31 cellular contexts compared by ENCODE assay signal in genomic region chr1:41583658-41584570, GRCh38.
A peak's percentile ranks its signal among the peaks of the same experiment; 100 is the strongest.
DNase-seq lines count a peak whose midpoint lies in the region; ATAC-seq, FAIRE-seq and TF ChIP-seq lines count a peak whose summit lies in the region.
"Had no signal": no experiment of that assay in that cellular context is flagged by ENCODE, and none has a peak within 500 bp of the region (broad histone marks: within the 10 kb centered on the region; RNA-seq: fewer than 3 reads in every experiment).

No MANE protein-coding gene starts in this region.

- no peaks in the 10 kb centered on the region for H3K9me3 Mint-ChIP-seq in stimulated activated effector memory CD8-positive, alpha-beta T cell treated with anti-CD3 and anti-CD28 coated beads, Interleukin-12 subunit alpha, Interleukin-12 subunit beta, amount 100 ng/mL, for 72 hours
- H3K9me3 Mint-ChIP-seq: activated CD4-positive, alpha-beta T cell treated with anti-CD3 and anti-CD28 coated beads, Interleukin-2, amount 10 ng/mL, durations not matched to agents 7 days and 5 days; CD4-positive, alpha-beta T cell; central memory CD8-positive, alpha-beta T cell; nephron had no signal

- peak in 2 of 3 experiments; percentile 12 to 26; a peak in 2 of 4 replicates for TF ChIP-seq CTCF in H1 (IDR thresholded peaks at IDR 0.05; ENCODE audit: control extremely low read depth in 1 of 3, insufficient read depth in 1 of 3, low read depth in 1 of 3, low read length in 3 of 3)

- no peak overlapping the region for H3K4me2 ChIP-seq in H1 (ENCODE audit: insufficient read depth in 1 of 2, low read depth in 2 of 2, low read length in 2 of 2)

- no peak for TF ChIP-seq POLR2A in H1 (IDR thresholded peaks at IDR 0.05; ENCODE audit: control extremely low read depth in 1 of 2, low read depth in 2 of 2, low read length in 2 of 2)

- no peak overlapping the region for H2BK12ac ChIP-seq in H1 (ENCODE audit: low read depth, low read length)

- H3K9ac ChIP-seq in H1 (replicated peaks in 1 of 4; ENCODE audit: extremely low read depth in 1 of 4, low read depth in 3 of 4, low read length in 3 of 4) = no peak overlapping the region

- POLR2A ChIA-PET in H1 (lab: Charles Lee; ENCODE audit: partially characterized antibody) = no interaction called here

- CTCF ChIA-PET in H1 (lab: Charles Lee; ENCODE audit: partially characterized antibody) = interaction anchor here (0.6 to 5.3 kb wide), 15 partner anchors 10 to 228 kb away, joined by 3 to 33 read pairs (median 3); no protein-coding TSS in a partner anchor

- no peaks in the 10 kb centered on the region for H3K36me3 ChIP-seq in H1 (ENCODE audit: control insufficient read depth in 2 of 4, insufficient read depth in 4 of 4, low read length in 3 of 4)
- H3K36me3 ChIP-seq: Peyer's patch, thoracic aorta, uterus had no signal

- peak overlapping the region; percentile 34 for H3K27ac Mint-ChIP-seq in stimulated activated effector memory CD8-positive, alpha-beta T cell treated with anti-CD3 and anti-CD28 coated beads, Interleukin-12 subunit alpha, Interleukin-12 subunit beta, amount 100 ng/mL, for 72 hours
- H3K27ac Mint-ChIP-seq: activated CD4-positive, alpha-beta T cell treated with anti-CD3 and anti-CD28 coated beads, Interleukin-2, amount 10 ng/mL, durations not matched to agents 7 days and 5 days; CD4-positive, alpha-beta T cell; nephron had no signal

- WGBS in H1 (ENCODE audit: extremely low coverage in 1 of 2, insufficient coverage in 1 of 2, insufficient read length in 1 of 2, insufficient replicate concordance in 2 of 2, low coverage in 1 of 2, low lambda C conversion rate in 2 of 2, missing lambda C conversion rate in 1 of 2), 2 experiments = 87% methylated on average over 25 of the region's 25 CpGs; no CpG with 5 or more reads in 1 of the 2 experiments

- no peak for TF ChIP-seq EP300 in H1 (IDR thresholded peaks at IDR 0.05; ENCODE audit: borderline replicate concordance in 1 of 2, low read depth in 2 of 2, low read length in 2 of 2)

- no peak overlapping the region for H3K4ac ChIP-seq in H1 (replicated peaks; ENCODE audit: insufficient read length, low read depth, low read length)

- no peak overlapping the region for H2BK5ac ChIP-seq in H1 (ENCODE audit: low read depth, low read length)

- no peaks in the 10 kb centered on the region for H3K79me1 ChIP-seq in H1 (ENCODE audit: low read depth, low read length)

- no peak overlapping the region for H2BK20ac ChIP-seq in H1 (ENCODE audit: low read length)

- H3K4me3 Mint-ChIP-seq in stimulated activated effector memory CD8-positive, alpha-beta T cell treated with anti-CD3 and anti-CD28 coated beads, Interleukin-12 subunit alpha, Interleukin-12 subunit beta, amount 100 ng/mL, for 72 hours = no peak overlapping the region
- H3K4me3 Mint-ChIP-seq: activated CD4-positive, alpha-beta T cell treated with anti-CD3 and anti-CD28 coated beads, Interleukin-2, amount 10 ng/mL, durations not matched to agents 7 days and 5 days; CD4-positive, alpha-beta T cell; central memory CD8-positive, alpha-beta T cell; nephron had no signal

- peaks cover 0 to 3% of the 10 kb centered on the region in 2 experiments; a peak in 1 of 4 replicates for H3K9me3 ChIP-seq in H1 (ENCODE audit: insufficient read depth in 2 of 2, low read depth in 1 of 2, low read length in 1 of 2)
- H3K9me3 ChIP-seq: esophagus squamous epithelium, heart right ventricle, Peyer's patch, thoracic aorta, uterus had no signal

- H3K56ac ChIP-seq in H1 (replicated peaks; ENCODE audit: insufficient read length, low read depth, low read length) = no peak overlapping the region

- H3K79me2 ChIP-seq in H1 (ENCODE audit: control insufficient read depth in 1 of 2, insufficient read depth in 2 of 2, low read length in 2 of 2) = no peaks in the 10 kb centered on the region

- H3K23ac ChIP-seq in H1 (ENCODE audit: insufficient read length) = no peak overlapping the region

- H2AK5ac ChIP-seq in H1 (ENCODE audit: low read depth, low read length) = no peak overlapping the region

- no peak overlapping the region for H2BK15ac ChIP-seq in H1 (ENCODE audit: low read length)

- H3K18ac ChIP-seq in H1 (ENCODE audit: extremely low read depth, low read length) = no peak overlapping the region

- H3K27ac ChIP-seq in H1 (ENCODE audit: low read depth, low read length) = no peak overlapping the region
- H3K27ac ChIP-seq: dorsolateral prefrontal cortex, esophagus squamous epithelium, foreskin keratinocyte, heart right ventricle, HL-60, Peyer's patch, thoracic aorta, uterus, VCaP had no signal

- H3K14ac ChIP-seq in H1 (ENCODE audit: insufficient read length) = no peak overlapping the region

- no peak overlapping the region for H4K5ac ChIP-seq in H1 (ENCODE audit: insufficient read length, low read depth, low read length)

- DNase-seq in activated T-cell treated with anti-CD3 and anti-CD28 coated beads, Interleukin-2, amount 50 U/mL, for 48 hours = peak; percentile 10 to 11
- DNase-seq in activated T-cell treated with anti-CD3 and anti-CD28 coated beads for 4 hours (no peak), H1 (ENCODE audit: low read depth in 1 of 2, low spot score in 2 of 2) (no peak), NCI-H748 (lab: John Stamatoyannopoulos, UW; ENCODE audit: unreplicated experiment) (no peak), H4 (ENCODE audit: low spot score) (no peak), dedifferentiated amniotic fluid mesenchymal stem cell (ENCODE audit: extremely low spot score) (no peak)
- peak; percentile 42 for DNase-seq in Jurkat, Clone E6-1 (ENCODE audit: low read depth, low spot score)
- no peak for DNase-seq in stimulated activated effector memory CD8-positive, alpha-beta T cell treated with anti-CD3 and anti-CD28 coated beads, Interleukin-12 subunit alpha, Interleukin-12 subunit beta, amount 100 ng/mL, for 72 hours (ENCODE audit: low spot score in 2 of 2)
- DNase-seq: activated CD4-positive, alpha-beta T cell treated with anti-CD3 and anti-CD28 coated beads, Interleukin-2, amount 10 ng/mL, durations not matched to agents 7 days and 5 days; activated naive CD4-positive, alpha-beta T cell; CD4-positive, alpha-beta T cell; dorsolateral prefrontal cortex; esophagus squamous epithelium; foreskin keratinocyte; GOT3; heart right ventricle; left colon; mammary epithelial cell; NCI-H1417; NCI-H2029 treated with DMSO at 0.1 percent for 48 hours; NCI-H524 treated with DMSO at 0.1 percent for 48 hours; Peyer's patch; stimulated activated naive CD8-positive, alpha-beta T cell treated with anti-CD3 and anti-CD28 coated beads, Interleukin-15, Interleukin-2, amounts not matched to agents 100 U/mL and 50 U/mL, for 24 hours; SW 1271; T-helper 9 cell; uterus had no signal

- no peak overlapping the region for H2AFZ ChIP-seq in H1 (ENCODE audit: low read length)

- no peaks in the 10 kb centered on the region for H3K27me3 ChIP-seq in H1 (replicated peaks in 1 of 4; ENCODE audit: control insufficient read depth in 3 of 4, extremely low read depth in 1 of 4, insufficient read depth in 3 of 4, low read length in 3 of 4)
- H3K27me3 ChIP-seq: dorsolateral prefrontal cortex, esophagus squamous epithelium, foreskin keratinocyte, heart right ventricle, Peyer's patch, uterus had no signal

- TF ChIP-seq RAD21 in H1 (IDR thresholded peaks at IDR 0.05 in 1 of 2, conservative IDR thresholded peaks at IDR 0.05 in 1 of 2; ENCODE audit: low read depth in 2 of 2, low read length in 2 of 2) = peak in 1 of 2 experiments; percentile 17; a peak in 1 of 4 replicates

- H4K91ac ChIP-seq in H1 (replicated peaks; ENCODE audit: insufficient read length, low read length) = no peak overlapping the region

- no peak overlapping the region for H3K4me3 ChIP-seq in Jurkat, Clone E6-1 (ENCODE audit: low read length)
- H3K4me3 ChIP-seq in H1 (ENCODE audit: extremely low read depth in 1 of 4, insufficient read depth in 2 of 4, low read depth in 3 of 4, low read length in 4 of 4) = no peak overlapping the region
- H3K4me3 ChIP-seq: dorsolateral prefrontal cortex, esophagus squamous epithelium, heart right ventricle, Peyer's patch, thoracic aorta, uterus had no signal

- H4K20me1 ChIP-seq in H1 (replicated peaks in 1 of 2; ENCODE audit: control insufficient read depth in 1 of 2, insufficient read depth in 2 of 2, low read length in 2 of 2) = no peaks in the 10 kb centered on the region

- no peak for FAIRE-seq in H1 (lab: Jason Lieb, UNC)

- no peak overlapping the region for H2BK120ac ChIP-seq in H1 (replicated peaks; ENCODE audit: low read depth, low read length)

- no peak for ATAC-seq in stimulated activated effector memory CD8-positive, alpha-beta T cell treated with anti-CD3 and anti-CD28 coated beads, Interleukin-12 subunit alpha, Interleukin-12 subunit beta, amount 100 ng/mL, for 72 hours
- ATAC-seq: foreskin keratinocyte; heart right ventricle; left colon; stimulated activated naive CD8-positive, alpha-beta T cell treated with anti-CD3 and anti-CD28 coated beads, Interleukin-15, Interleukin-2, amounts not matched to agents 100 U/mL and 50 U/mL, for 24 hours had no signal

- no peaks in the 10 kb centered on the region for H3K23me2 ChIP-seq in H1 (ENCODE audit: low read depth, low read length)

- no peak overlapping the region; the same call in 1 of the 2 replicates for H4K8ac ChIP-seq in H1 (ENCODE audit: extremely low read depth, insufficient read depth, low read length)

- H3K4me1 ChIP-seq in H1 (replicated peaks in 1 of 4; ENCODE audit: control insufficient read depth in 3 of 4, insufficient read depth in 4 of 4, low read length in 3 of 4) = no peaks in the 10 kb centered on the region
- H3K4me1 ChIP-seq: esophagus squamous epithelium, foreskin keratinocyte, heart right ventricle, Peyer's patch, uterus had no signal

- peaks cover 62% of the 10 kb centered on the region for H3K36me3 Mint-ChIP-seq in stimulated activated effector memory CD8-positive, alpha-beta T cell treated with anti-CD3 and anti-CD28 coated beads, Interleukin-12 subunit alpha, Interleukin-12 subunit beta, amount 100 ng/mL, for 72 hours

- H3K4me1 Mint-ChIP-seq in stimulated activated effector memory CD8-positive, alpha-beta T cell treated with anti-CD3 and anti-CD28 coated beads, Interleukin-12 subunit alpha, Interleukin-12 subunit beta, amount 100 ng/mL, for 72 hours = peaks cover 31% of the 10 kb centered on the region

TF ChIP-seq in H1, 55 proteins besides CTCF, POLR2A, EP300 and RAD21 (continues in another document):
- TF ChIP-seq KDM1A (IDR thresholded peaks at IDR 0.05; ENCODE audit: borderline replicate concordance, low read length) = no peak
- TF ChIP-seq GTF2F1 (IDR thresholded peaks at IDR 0.05; ENCODE audit: borderline replicate concordance, low read depth, low read length) = no peak
- TF ChIP-seq PHF8 (conservative IDR thresholded peaks at IDR 0.05; ENCODE audit: low read depth, low read length) = no peak
- TF ChIP-seq RBBP5 (IDR thresholded peaks at IDR 0.05; ENCODE audit: borderline replicate concordance, low read depth, low read length) = no peak
- no peak for TF ChIP-seq USF2 (IDR thresholded peaks at IDR 0.05; ENCODE audit: low read length)

Comparison
In these comparisons a context has a peak if more than half of its experiments do, and no peak if none do; other contexts are left out.
1. DNase-seq: peak in activated T-cell treated with anti-CD3 and anti-CD28 coated beads, Interleukin-2, amount 50 U/mL, for 48 hours (2 of 2) and Jurkat, Clone E6-1 (single experiment); none in activated T-cell treated with anti-CD3 and anti-CD28 coated beads for 4 hours (single experiment), H1 (0 of 2), stimulated activated effector memory CD8-positive, alpha-beta T cell treated with anti-CD3 and anti-CD28 coated beads, Interleukin-12 subunit alpha, Interleukin-12 subunit beta, amount 100 ng/mL, for 72 hours (0 of 2), NCI-H748 (single experiment), H4 (single experiment) and dedifferentiated amniotic fluid mesenchymal stem cell (single experiment).